1 cellular context compared by ENCODE assay signal in the genomic region with DNA sequence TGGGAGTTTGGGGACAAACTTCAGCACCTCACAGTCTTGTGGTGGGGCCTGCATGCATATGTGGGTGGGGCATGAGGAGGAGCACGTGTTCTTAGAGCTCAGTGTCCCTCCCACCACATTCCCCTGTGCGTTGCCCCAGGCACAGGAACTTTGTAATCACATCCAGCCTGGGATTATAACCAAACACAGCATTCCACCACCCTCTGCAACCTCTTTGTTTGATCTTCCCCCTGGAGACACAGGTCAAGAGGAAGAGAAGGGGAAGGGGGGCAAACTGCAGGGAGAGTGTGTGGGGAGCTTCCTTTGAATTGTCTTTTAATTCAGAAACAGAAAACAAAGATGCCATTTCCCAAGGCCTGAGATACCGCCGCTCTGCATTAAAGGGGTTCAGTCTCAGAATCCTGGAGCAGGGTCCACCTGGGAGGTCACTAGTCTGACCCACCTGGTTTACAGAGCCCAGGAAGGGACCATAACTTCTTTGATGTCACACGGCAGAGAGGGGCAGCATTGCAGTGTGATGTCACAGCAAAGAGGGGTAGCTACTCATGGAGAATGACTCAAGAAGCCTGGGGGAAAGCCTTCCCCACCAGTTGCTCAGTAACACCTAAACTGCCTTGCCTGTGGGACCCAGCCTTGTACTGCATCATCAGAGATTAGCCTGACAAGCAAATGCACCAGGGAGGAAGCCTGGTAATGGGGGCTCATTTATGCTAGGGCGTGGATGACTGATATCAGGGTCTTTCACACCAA.
A peak's percentile ranks its signal among the peaks of the same experiment; 100 is the strongest.
TF ChIP-seq lines count a peak whose summit lies in the region.

No MANE protein-coding gene starts in this region.

TF ChIP-seq in HepG2, 621 proteins besides CTCF, POLR2A, EP300 and RAD21 (continued from another document):
- TF ChIP-seq TEAD2 (CRISPR knock-in tag; IDR thresholded peaks at IDR 0.05) = no peak
- peak; percentile 35 for TF ChIP-seq KMT2A (CRISPR knock-in tag; IDR thresholded peaks at IDR 0.05)
- no peak for TF ChIP-seq ZNF10 (CRISPR knock-in tag; IDR thresholded peaks at IDR 0.05; ENCODE audit: borderline replicate concordance, low read depth)
- TF ChIP-seq MXD4 (CRISPR knock-in tag; IDR thresholded peaks at IDR 0.05) = peak; percentile 31; the same call in 1 of the 2 replicates
- 0 out of 2 replicates have a peak, but pooled peaks have one; percentile 43 for TF ChIP-seq SP140L (CRISPR knock-in tag; IDR thresholded peaks at IDR 0.05; ENCODE audit: borderline replicate concordance)
- TF ChIP-seq ZNF615 (CRISPR knock-in tag; IDR thresholded peaks at IDR 0.05; ENCODE audit: borderline replicate concordance) = no peak
- TF ChIP-seq, protein P1, sequence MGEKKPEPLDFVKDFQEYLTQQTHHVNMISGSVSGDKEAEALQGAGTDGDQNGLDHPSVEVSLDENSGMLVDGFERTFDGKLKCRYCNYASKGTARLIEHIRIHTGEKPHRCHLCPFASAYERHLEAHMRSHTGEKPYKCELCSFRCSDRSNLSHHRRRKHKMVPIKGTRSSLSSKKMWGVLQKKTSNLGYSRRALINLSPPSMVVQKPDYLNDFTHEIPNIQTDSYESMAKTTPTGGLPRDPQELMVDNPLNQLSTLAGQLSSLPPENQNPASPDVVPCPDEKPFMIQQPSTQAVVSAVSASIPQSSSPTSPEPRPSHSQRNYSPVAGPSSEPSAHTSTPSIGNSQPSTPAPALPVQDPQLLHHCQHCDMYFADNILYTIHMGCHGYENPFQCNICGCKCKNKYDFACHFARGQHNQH (CRISPR knock-in tag; IDR thresholded peaks at IDR 0.05) = peak; percentile 44; the same call in 1 of the 2 replicates
- TF ChIP-seq ZNF556 (CRISPR knock-in tag; IDR thresholded peaks at IDR 0.05; ENCODE audit: borderline replicate concordance) = no peak
- no peak for TF ChIP-seq ZIK1 (CRISPR knock-in tag; IDR thresholded peaks at IDR 0.05; ENCODE audit: borderline replicate concordance, low read depth)
- no peak for TF ChIP-seq IRX3 (CRISPR knock-in tag; IDR thresholded peaks at IDR 0.05; ENCODE audit: borderline replicate concordance, low read depth)
- TF ChIP-seq, protein P2, sequence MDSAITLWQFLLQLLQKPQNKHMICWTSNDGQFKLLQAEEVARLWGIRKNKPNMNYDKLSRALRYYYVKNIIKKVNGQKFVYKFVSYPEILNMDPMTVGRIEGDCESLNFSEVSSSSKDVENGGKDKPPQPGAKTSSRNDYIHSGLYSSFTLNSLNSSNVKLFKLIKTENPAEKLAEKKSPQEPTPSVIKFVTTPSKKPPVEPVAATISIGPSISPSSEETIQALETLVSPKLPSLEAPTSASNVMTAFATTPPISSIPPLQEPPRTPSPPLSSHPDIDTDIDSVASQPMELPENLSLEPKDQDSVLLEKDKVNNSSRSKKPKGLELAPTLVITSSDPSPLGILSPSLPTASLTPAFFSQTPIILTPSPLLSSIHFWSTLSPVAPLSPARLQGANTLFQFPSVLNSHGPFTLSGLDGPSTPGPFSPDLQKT (CRISPR knock-in tag; IDR thresholded peaks at IDR 0.05; ENCODE audit: borderline replicate concordance) = no peak
- 0 out of 2 replicates have a peak, but pooled peaks have one; percentile 33 for TF ChIP-seq KAT7 (CRISPR knock-in tag; IDR thresholded peaks at IDR 0.05; ENCODE audit: borderline replicate concordance)
- TF ChIP-seq ZNF496 (CRISPR knock-in tag; IDR thresholded peaks at IDR 0.05; ENCODE audit: insufficient replicate concordance) = no peak
- peak; percentile 40; the same call in 1 of the 2 replicates for TF ChIP-seq BRD4 (CRISPR knock-in tag; IDR thresholded peaks at IDR 0.05)
- peak; percentile 32; the same call in 1 of the 2 replicates for TF ChIP-seq STAG1 (CRISPR knock-in tag; IDR thresholded peaks at IDR 0.05)
- TF ChIP-seq GATAD1 (CRISPR knock-in tag; IDR thresholded peaks at IDR 0.05) = no peak
- TF ChIP-seq AGO2 (optimal IDR thresholded peaks at IDR 0.05; ENCODE audit: low read depth, low read length) = no peak
- no peak; the same call in 1 of the 2 replicates for TF ChIP-seq KLF6 (CRISPR knock-in tag; IDR thresholded peaks at IDR 0.05)
- no peak for TF ChIP-seq ZNF101 (CRISPR knock-in tag; IDR thresholded peaks at IDR 0.05; ENCODE audit: borderline replicate concordance, low read depth)
- no peak for TF ChIP-seq TBL1XR1 (IDR thresholded peaks at IDR 0.05; ENCODE audit: borderline replicate concordance, low read length, partially characterized antibody)
- peak; percentile 86 for TF ChIP-seq SALL1 (CRISPR knock-in tag; IDR thresholded peaks at IDR 0.05)
- TF ChIP-seq ARNT2 (CRISPR knock-in tag; IDR thresholded peaks at IDR 0.05; ENCODE audit: low read depth) = 0 out of 2 replicates have a peak, but pooled peaks have one; percentile 34
- TF ChIP-seq NKX3-1 (CRISPR knock-in tag; IDR thresholded peaks at IDR 0.05) = no peak
- no peak for TF ChIP-seq ZNF660 (CRISPR knock-in tag; IDR thresholded peaks at IDR 0.05; ENCODE audit: borderline replicate concordance, low read depth)
- peak; percentile 61; the same call in 1 of the 2 replicates for TF ChIP-seq ZNF558 (CRISPR knock-in tag; IDR thresholded peaks at IDR 0.05; ENCODE audit: borderline replicate concordance)
- TF ChIP-seq PAWR (CRISPR knock-in tag; IDR thresholded peaks at IDR 0.05; ENCODE audit: borderline replicate concordance) = no peak
- peak; percentile 36; the same call in 1 of the 2 replicates for TF ChIP-seq MEIS1 (CRISPR knock-in tag; IDR thresholded peaks at IDR 0.05; ENCODE audit: borderline replicate concordance)
- TF ChIP-seq RNF2 (conservative IDR thresholded peaks at IDR 0.05; ENCODE audit: low read depth) = no peak
- peak; percentile 59; the same call in 1 of the 2 replicates for TF ChIP-seq TAF1 (CRISPR knock-in tag; IDR thresholded peaks at IDR 0.05)
- TF ChIP-seq, protein P3, sequence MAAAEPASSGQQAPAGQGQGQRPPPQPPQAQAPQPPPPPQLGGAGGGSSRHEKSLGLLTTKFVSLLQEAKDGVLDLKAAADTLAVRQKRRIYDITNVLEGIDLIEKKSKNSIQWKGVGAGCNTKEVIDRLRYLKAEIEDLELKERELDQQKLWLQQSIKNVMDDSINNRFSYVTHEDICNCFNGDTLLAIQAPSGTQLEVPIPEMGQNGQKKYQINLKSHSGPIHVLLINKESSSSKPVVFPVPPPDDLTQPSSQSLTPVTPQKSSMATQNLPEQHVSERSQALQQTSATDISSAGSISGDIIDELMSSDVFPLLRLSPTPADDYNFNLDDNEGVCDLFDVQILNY (CRISPR knock-in tag; conservative IDR thresholded peaks at IDR 0.05) = no peak
- peak; percentile 81; the same call in 1 of the 2 replicates for TF ChIP-seq MYC (CRISPR knock-in tag; IDR thresholded peaks at IDR 0.05; ENCODE audit: borderline replicate concordance)
- TF ChIP-seq ZNF124 (CRISPR knock-in tag; IDR thresholded peaks at IDR 0.05) = no peak; the same call in 1 of the 2 replicates
- no peak for TF ChIP-seq HNRNPH1 (optimal IDR thresholded peaks at IDR 0.05; ENCODE audit: low read depth, low read length)
- no peak for TF ChIP-seq SIN3B (IDR thresholded peaks at IDR 0.05; ENCODE audit: low read length)
- no peak; the same call in 1 of the 2 replicates for TF ChIP-seq GZF1 (CRISPR knock-in tag; IDR thresholded peaks at IDR 0.05)
- TF ChIP-seq, protein P4, sequence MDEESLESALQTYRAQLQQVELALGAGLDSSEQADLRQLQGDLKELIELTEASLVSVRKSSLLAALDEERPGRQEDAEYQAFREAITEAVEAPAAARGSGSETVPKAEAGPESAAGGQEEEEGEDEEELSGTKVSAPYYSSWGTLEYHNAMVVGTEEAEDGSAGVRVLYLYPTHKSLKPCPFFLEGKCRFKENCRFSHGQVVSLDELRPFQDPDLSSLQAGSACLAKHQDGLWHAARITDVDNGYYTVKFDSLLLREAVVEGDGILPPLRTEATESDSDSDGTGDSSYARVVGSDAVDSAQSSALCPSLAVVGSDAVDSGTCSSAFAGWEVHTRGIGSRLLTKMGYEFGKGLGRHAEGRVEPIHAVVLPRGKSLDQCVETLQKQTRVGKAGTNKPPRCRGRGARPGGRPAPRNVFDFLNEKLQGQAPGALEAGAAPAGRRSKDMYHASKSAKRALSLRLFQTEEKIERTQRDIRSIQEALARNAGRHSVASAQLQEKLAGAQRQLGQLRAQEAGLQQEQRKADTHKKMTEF (CRISPR knock-in tag; IDR thresholded peaks at IDR 0.05) = peak; percentile 48
- no peak for TF ChIP-seq ATM (IDR thresholded peaks at IDR 0.05; ENCODE audit: borderline replicate concordance)
- TF ChIP-seq RARG (CRISPR knock-in tag; IDR thresholded peaks at IDR 0.05; ENCODE audit: low read depth) = 0 out of 2 replicates have a peak, but pooled peaks have one; percentile 33
- TF ChIP-seq, protein P5, sequence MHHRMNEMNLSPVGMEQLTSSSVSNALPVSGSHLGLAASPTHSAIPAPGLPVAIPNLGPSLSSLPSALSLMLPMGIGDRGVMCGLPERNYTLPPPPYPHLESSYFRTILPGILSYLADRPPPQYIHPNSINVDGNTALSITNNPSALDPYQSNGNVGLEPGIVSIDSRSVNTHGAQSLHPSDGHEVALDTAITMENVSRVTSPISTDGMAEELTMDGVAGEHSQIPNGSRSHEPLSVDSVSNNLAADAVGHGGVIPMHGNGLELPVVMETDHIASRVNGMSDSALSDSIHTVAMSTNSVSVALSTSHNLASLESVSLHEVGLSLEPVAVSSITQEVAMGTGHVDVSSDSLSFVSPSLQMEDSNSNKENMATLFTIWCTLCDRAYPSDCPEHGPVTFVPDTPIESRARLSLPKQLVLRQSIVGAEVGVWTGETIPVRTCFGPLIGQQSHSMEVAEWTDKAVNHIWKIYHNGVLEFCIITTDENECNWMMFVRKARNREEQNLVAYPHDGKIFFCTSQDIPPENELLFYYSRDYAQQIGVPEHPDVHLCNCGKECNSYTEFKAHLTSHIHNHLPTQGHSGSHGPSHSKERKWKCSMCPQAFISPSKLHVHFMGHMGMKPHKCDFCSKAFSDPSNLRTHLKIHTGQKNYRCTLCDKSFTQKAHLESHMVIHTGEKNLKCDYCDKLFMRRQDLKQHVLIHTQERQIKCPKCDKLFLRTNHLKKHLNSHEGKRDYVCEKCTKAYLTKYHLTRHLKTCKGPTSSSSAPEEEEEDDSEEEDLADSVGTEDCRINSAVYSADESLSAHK (CRISPR knock-in tag; IDR thresholded peaks at IDR 0.05; ENCODE audit: borderline replicate concordance) = no peak
- TF ChIP-seq, protein P6, sequence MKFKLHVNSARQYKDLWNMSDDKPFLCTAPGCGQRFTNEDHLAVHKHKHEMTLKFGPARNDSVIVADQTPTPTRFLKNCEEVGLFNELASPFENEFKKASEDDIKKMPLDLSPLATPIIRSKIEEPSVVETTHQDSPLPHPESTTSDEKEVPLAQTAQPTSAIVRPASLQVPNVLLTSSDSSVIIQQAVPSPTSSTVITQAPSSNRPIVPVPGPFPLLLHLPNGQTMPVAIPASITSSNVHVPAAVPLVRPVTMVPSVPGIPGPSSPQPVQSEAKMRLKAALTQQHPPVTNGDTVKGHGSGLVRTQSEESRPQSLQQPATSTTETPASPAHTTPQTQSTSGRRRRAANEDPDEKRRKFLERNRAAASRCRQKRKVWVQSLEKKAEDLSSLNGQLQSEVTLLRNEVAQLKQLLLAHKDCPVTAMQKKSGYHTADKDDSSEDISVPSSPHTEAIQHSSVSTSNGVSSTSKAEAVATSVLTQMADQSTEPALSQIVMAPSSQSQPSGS (CRISPR knock-in tag; IDR thresholded peaks at IDR 0.05) = no peak; the same call in 1 of the 2 replicates
- no peak for TF ChIP-seq ZNF136 (CRISPR knock-in tag; IDR thresholded peaks at IDR 0.05; ENCODE audit: low read depth)
- TF ChIP-seq ZNF577 (CRISPR knock-in tag; IDR thresholded peaks at IDR 0.05; ENCODE audit: borderline replicate concordance, low read depth) = no peak
- TF ChIP-seq KLF12 (CRISPR knock-in tag; IDR thresholded peaks at IDR 0.05; ENCODE audit: borderline replicate concordance) = peak; percentile 74; the same call in 1 of the 2 replicates
- TF ChIP-seq ZNF460 (CRISPR knock-in tag; IDR thresholded peaks at IDR 0.05; ENCODE audit: borderline replicate concordance) = no peak
- no peak; the same call in 1 of the 2 replicates for TF ChIP-seq ZNF788 (CRISPR knock-in tag; IDR thresholded peaks at IDR 0.05; ENCODE audit: borderline replicate concordance)
- no peak for TF ChIP-seq HOXA9 (CRISPR knock-in tag; IDR thresholded peaks at IDR 0.05; ENCODE audit: borderline replicate concordance)
- TF ChIP-seq POLR2AphosphoS5 (IDR thresholded peaks at IDR 0.05; ENCODE audit: low read depth, low read length) = peak; percentile 86
- no peak for TF ChIP-seq NFKBIZ (CRISPR knock-in tag; IDR thresholded peaks at IDR 0.05)
- TF ChIP-seq, protein P7, sequence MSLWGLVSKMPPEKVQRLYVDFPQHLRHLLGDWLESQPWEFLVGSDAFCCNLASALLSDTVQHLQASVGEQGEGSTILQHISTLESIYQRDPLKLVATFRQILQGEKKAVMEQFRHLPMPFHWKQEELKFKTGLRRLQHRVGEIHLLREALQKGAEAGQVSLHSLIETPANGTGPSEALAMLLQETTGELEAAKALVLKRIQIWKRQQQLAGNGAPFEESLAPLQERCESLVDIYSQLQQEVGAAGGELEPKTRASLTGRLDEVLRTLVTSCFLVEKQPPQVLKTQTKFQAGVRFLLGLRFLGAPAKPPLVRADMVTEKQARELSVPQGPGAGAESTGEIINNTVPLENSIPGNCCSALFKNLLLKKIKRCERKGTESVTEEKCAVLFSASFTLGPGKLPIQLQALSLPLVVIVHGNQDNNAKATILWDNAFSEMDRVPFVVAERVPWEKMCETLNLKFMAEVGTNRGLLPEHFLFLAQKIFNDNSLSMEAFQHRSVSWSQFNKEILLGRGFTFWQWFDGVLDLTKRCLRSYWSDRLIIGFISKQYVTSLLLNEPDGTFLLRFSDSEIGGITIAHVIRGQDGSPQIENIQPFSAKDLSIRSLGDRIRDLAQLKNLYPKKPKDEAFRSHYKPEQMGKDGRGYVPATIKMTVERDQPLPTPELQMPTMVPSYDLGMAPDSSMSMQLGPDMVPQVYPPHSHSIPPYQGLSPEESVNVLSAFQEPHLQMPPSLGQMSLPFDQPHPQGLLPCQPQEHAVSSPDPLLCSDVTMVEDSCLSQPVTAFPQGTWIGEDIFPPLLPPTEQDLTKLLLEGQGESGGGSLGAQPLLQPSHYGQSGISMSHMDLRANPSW (CRISPR knock-in tag; IDR thresholded peaks at IDR 0.05; ENCODE audit: borderline replicate concordance) = 0 out of 2 replicates have a peak, but pooled peaks have one; percentile 67
